24 cellular contexts compared by ENCODE assay signal in the genomic region with DNA sequence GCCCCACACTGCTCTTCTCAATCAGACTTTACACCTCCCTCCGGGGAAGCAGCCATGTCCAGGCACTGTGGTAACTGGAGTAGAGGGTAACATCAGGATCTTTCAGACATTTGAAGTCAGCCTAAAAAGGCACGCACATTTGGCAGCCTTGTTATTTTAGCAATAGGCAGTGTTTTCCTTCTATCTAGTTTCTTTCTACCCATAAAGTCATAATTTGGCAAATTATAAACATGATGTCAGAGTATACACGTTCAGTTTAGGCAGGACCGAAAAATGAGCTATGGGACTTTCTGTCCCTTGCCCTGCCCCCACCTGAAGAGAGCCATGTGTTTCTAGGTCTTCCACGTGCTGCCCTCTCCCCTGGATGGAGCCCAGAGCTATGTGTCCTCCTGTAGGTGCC. TPM values are rescaled to one million over a fixed set of nuclear protein-coding genes. Genes with fewer than 3 reads are reported as not detected.
A peak's percentile ranks its signal among the peaks of the same experiment; 100 is the strongest.
DNase-seq lines count a peak whose midpoint lies in the region; ATAC-seq and TF ChIP-seq lines count a peak whose summit lies in the region.
"Had no signal": no experiment of that assay in that cellular context is flagged by ENCODE, and none has a peak within 500 bp of the region (broad histone marks: within the 10 kb centered on the region; RNA-seq: fewer than 3 reads in every experiment).

No MANE protein-coding gene starts in this region.

- H3K36me3 Mint-ChIP-seq in T-helper 1 cell treated with Interleukin-12 subunit alpha and Interleukin-12 subunit beta and Interleukin-4 antibody, amounts not matched to agents 30 μg/mL and 1 μg/mL, for 36 hours (ENCODE audit: low read depth) = peaks cover 40% of the 10 kb centered on the region
- H3K36me3 Mint-ChIP-seq in activated naive CD4-positive, alpha-beta T cell treated with anti-CD3 and anti-CD28 coated beads, Interleukin-2, amount 50 U/mL, for 72 hours = no peaks in the 10 kb centered on the region

- TF ChIP-seq EP300 in esophagus muscularis mucosa (IDR thresholded peaks at IDR 0.05) = no peak

- H3K9me3 ChIP-seq in esophagus muscularis mucosa = no peaks in the 10 kb centered on the region
- H3K9me3 ChIP-seq in subcutaneous abdominal adipose tissue (ENCODE audit: control insufficient read depth in 5 of 5, low read length in 5 of 5) = no peaks in the 10 kb centered on the region
- H3K9me3 ChIP-seq: MG63 had no signal

- H3K4me1 ChIP-seq in esophagus muscularis mucosa (peaks cover 0 to 4% (median 0%) of the 10 kb centered on the region in 4 donors), subcutaneous abdominal adipose tissue (ENCODE audit: control insufficient read depth in 5 of 5, insufficient read depth in 5 of 5, low read length in 5 of 5) (peaks cover 0 to 26% (median 25%) of the 10 kb centered on the region in 5 donors)

- DNase-seq in T-helper 1 cell (no peak), esophagus muscularis mucosa (ENCODE audit: extremely low spot score) (no peak), activated gamma-delta T cell treated with Interleukin-2 at 50 U/mL for 16 hours (no peak)
- no peak for DNase-seq in activated naive CD4-positive, alpha-beta T cell treated with anti-CD3 and anti-CD28 coated beads, Interleukin-2, amount 50 U/mL, for 72 hours (ENCODE audit: low spot score in 2 of 2)
- DNase-seq in activated naive CD4-positive, alpha-beta T cell (lab: John Stamatoyannopoulos, UW) = no peak
- DNase-seq: CD4-positive, CD25-positive, alpha-beta regulatory T cell; COR-L47; DMS 273 treated with DMSO at 0.1 percent for 48 hours; DND-41; H7; IMR-90; Karpas-422; MG63; NCI-H1048; NCI-H1436; NCI-H1930; NCI-H226; NCI-H524; PC-9 had no signal

- H3K4me1 Mint-ChIP-seq in T-helper 1 cell treated with Interleukin-12 subunit alpha and Interleukin-12 subunit beta and Interleukin-4 antibody, amounts not matched to agents 30 μg/mL and 1 μg/mL, for 36 hours (ENCODE audit: low read depth) = peaks cover 22% of the 10 kb centered on the region
- H3K4me1 Mint-ChIP-seq: B cell had no signal

- H3K4me3 Mint-ChIP-seq in T-helper 1 cell treated with Interleukin-12 subunit alpha and Interleukin-12 subunit beta and Interleukin-4 antibody, amounts not matched to agents 30 μg/mL and 1 μg/mL, for 36 hours = no peak overlapping the region
- H3K4me3 Mint-ChIP-seq: B cell had no signal

- 55% methylated on average over 3 of the region's 5 CpGs for WGBS in esophagus muscularis mucosa

- H3K36me3 ChIP-seq in esophagus muscularis mucosa (peaks cover 41 to 100% (median 99%) of the 10 kb centered on the region in 4 donors), subcutaneous abdominal adipose tissue (ENCODE audit: control insufficient read depth in 5 of 5, insufficient read depth in 5 of 5, low read length in 5 of 5) (peaks cover 0 to 90% (median 68%) of the 10 kb centered on the region in 5 donors)

- ATAC-seq in activated naive CD4-positive, alpha-beta T cell treated with anti-CD3 and anti-CD28 coated beads, Interleukin-2, amount 50 U/mL, for 72 hours = no peak
- ATAC-seq in HG02938 (IDR thresholded peaks at IDR 0.05; ENCODE audit: unreplicated experiment) = no peak

- H3K27me3 Mint-ChIP-seq in T-helper 1 cell treated with Interleukin-12 subunit alpha and Interleukin-12 subunit beta and Interleukin-4 antibody, amounts not matched to agents 30 μg/mL and 1 μg/mL, for 36 hours (ENCODE audit: low read depth) = no peaks in the 10 kb centered on the region
- H3K27me3 Mint-ChIP-seq: B cell; CD4-positive, CD25-positive, alpha-beta regulatory T cell had no signal

- peak overlapping the region in 3 of 4 donors; percentile 19 to 46 (median 41) for H3K27ac ChIP-seq in esophagus muscularis mucosa (replicated peaks in 1 of 4)
- peak overlapping the region; percentile 90 for H3K27ac ChIP-seq in subcutaneous abdominal adipose tissue (ENCODE audit: low read depth, low read length)
- H3K27ac ChIP-seq: 22Rv1, PC-9 had no signal

- no peak for TF ChIP-seq CTCF in esophagus muscularis mucosa (IDR thresholded peaks at IDR 0.05)

- H3K27me3 ChIP-seq in esophagus muscularis mucosa (no peaks in the 10 kb centered on the region), subcutaneous abdominal adipose tissue (ENCODE audit: control insufficient read depth in 5 of 5, insufficient read depth in 4 of 5, low read length in 5 of 5) (no peaks in the 10 kb centered on the region)
- H3K27me3 ChIP-seq: MG63 had no signal

- no peaks in the 10 kb centered on the region for H3K9me3 Mint-ChIP-seq in T-helper 1 cell treated with Interleukin-12 subunit alpha and Interleukin-12 subunit beta and Interleukin-4 antibody, amounts not matched to agents 30 μg/mL and 1 μg/mL, for 36 hours
- H3K9me3 Mint-ChIP-seq in activated naive CD4-positive, alpha-beta T cell treated with anti-CD3 and anti-CD28 coated beads, Interleukin-2, amount 50 U/mL, for 72 hours = no peaks in the 10 kb centered on the region
- H3K9me3 Mint-ChIP-seq: CD4-positive, CD25-positive, alpha-beta regulatory T cell had no signal

- H3K4me3 ChIP-seq in esophagus muscularis mucosa = no peak overlapping the region
- H3K4me3 ChIP-seq in subcutaneous abdominal adipose tissue (ENCODE audit: low read depth in 1 of 5, low read length in 5 of 5) = no peak overlapping the region
- H3K4me3 ChIP-seq: MG63, PC-9 had no signal

- TF ChIP-seq POLR2A in esophagus muscularis mucosa (IDR thresholded peaks at IDR 0.05; ENCODE audit: low read depth) = no peak

- peak overlapping the region in 2 of 5 donors; percentile 21 to 48 for H3K9ac ChIP-seq in subcutaneous abdominal adipose tissue (ENCODE audit: low read length in 5 of 5)

- H3K27ac Mint-ChIP-seq in T-helper 1 cell treated with Interleukin-12 subunit alpha and Interleukin-12 subunit beta and Interleukin-4 antibody, amounts not matched to agents 30 μg/mL and 1 μg/mL, for 36 hours = peak overlapping the region; percentile 81
- H3K27ac Mint-ChIP-seq in activated naive CD4-positive, alpha-beta T cell treated with anti-CD3 and anti-CD28 coated beads, Interleukin-2, amount 50 U/mL, for 72 hours = peak overlapping the region; percentile 17 to 95
- H3K27ac Mint-ChIP-seq: B cell had no signal

- intact Hi-C loops in esophagus muscularis mucosa (cut with DNase I) = no loop called here

RNA-seq across cellular contexts. Expression of gene NARF, which starts 21.1 kb away (rescaled TPM):
- 100 to 1,000 TPM; 159 TPM for total RNA-seq in activated naive CD4-positive, alpha-beta T cell treated with anti-CD3 and anti-CD28 coated beads, Interleukin-2, amount 50 U/mL, for 72 hours
- 10 to 100 TPM; 26.2 to 30.9 (median 29.3) TPM for total RNA-seq in esophagus muscularis mucosa

RNA-seq across cellular contexts. Expression of gene CYBC1, which starts 29.1 kb away (rescaled TPM):
- 100 to 1,000 TPM; 205 to 401 TPM for total RNA-seq in activated naive CD4-positive, alpha-beta T cell treated with anti-CD3 and anti-CD28 coated beads, Interleukin-2, amount 50 U/mL, for 72 hours
- total RNA-seq in esophagus muscularis mucosa = 10 to 100 TPM; 40.7 to 78.3 (median 69.7) TPM

RNA-seq across cellular contexts. Expression of gene FOXK2, which starts 39.9 kb away (rescaled TPM):
- total RNA-seq in activated naive CD4-positive, alpha-beta T cell treated with anti-CD3 and anti-CD28 coated beads, Interleukin-2, amount 50 U/mL, for 72 hours = 10 to 100 TPM; 56.2 to 67.4 TPM
- 10 to 100 TPM; 27.0 to 51.6 (median 45.3) TPM for total RNA-seq in esophagus muscularis mucosa

Comparison
In these comparisons a context has a peak if more than half of its experiments do, and no peak if none do; other contexts are left out.
1. RNA of gene NARF, which starts 21.1 kb away (total RNA-seq): 159 TPM in activated naive CD4-positive, alpha-beta T cell treated with anti-CD3 and anti-CD28 coated beads, Interleukin-2, amount 50 U/mL, for 72 hours; 26.2 to 30.9 TPM in esophagus muscularis mucosa; every median in the first group is over 4 times any median in the second.